Comparison of ENCODE assay signal across 23 cellular contexts in the genomic region with DNA sequence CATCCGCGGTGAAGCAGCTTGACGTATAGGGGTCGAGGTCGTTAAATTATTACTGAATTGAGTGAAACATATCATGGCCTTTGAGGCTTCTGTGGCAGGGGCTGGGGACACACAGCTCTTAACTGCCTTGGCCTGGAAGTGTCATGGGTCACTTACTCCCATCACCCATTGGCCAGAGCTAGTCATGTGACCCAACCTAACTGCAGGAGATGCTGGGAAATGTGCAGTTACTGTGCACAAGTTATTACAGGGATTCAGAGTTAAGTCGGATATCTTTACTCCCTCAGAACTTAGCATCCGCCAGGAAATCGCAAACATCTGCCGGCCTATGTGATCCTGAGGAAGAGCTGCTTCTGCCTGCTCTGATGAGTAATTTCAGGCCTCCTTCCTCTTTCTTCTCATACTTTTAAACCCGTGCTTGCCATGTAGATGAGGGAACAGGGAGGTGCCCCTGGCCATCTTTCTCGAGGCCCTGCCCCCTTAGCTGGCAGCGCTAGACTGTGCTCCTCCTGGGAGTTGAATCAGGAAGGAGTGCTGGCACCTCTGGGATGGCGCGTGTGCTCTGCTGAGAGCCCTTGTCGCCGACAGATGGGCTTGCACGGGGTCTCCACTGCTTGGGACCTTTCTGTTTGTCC.
A peak's percentile ranks its signal among the peaks of the same experiment; 100 is the strongest.
DNase-seq lines count a peak whose midpoint lies in the region; ATAC-seq and TF ChIP-seq lines count a peak whose summit lies in the region.
"Had no signal": no experiment of that assay in that cellular context is flagged by ENCODE, and none has a peak within 500 bp of the region (broad histone marks: within the 10 kb centered on the region; RNA-seq: fewer than 3 reads in every experiment).

No MANE protein-coding gene starts in this region.

- ATAC-seq in IMR-90 (ENCODE audit: low read depth), result no peak
- ATAC-seq in lung (ENCODE audit: insufficient read depth, low FRiP score), result peak; percentile 39
- ATAC-seq: CD8-positive, alpha-beta T cell had no signal

- no peak overlapping the region for H2AFZ ChIP-seq in IMR-90 (replicated peaks; ENCODE audit: low read length, poor library complexity)
- H2AFZ ChIP-seq: parathyroid adenoma had no signal

- no peak overlapping the region for H4K5ac ChIP-seq in IMR-90 (ENCODE audit: low read depth, low read length)

- no peak overlapping the region for H3K14ac ChIP-seq in IMR-90 (replicated peaks; ENCODE audit: low read depth, low read length)

- no peak overlapping the region for H2AK9ac ChIP-seq in IMR-90 (replicated peaks; ENCODE audit: low read depth, low read length, poor library complexity)

- no peaks in the 10 kb centered on the region for H3K9me3 ChIP-seq in IMR-90 (ENCODE audit: control insufficient read depth, insufficient read depth, low read length)
- no peaks in the 10 kb centered on the region for H3K9me3 ChIP-seq in lung (ENCODE audit: control insufficient read depth in 2 of 2, insufficient read depth in 1 of 2, low read length in 1 of 2)
- H3K9me3 ChIP-seq in endodermal cell (ENCODE audit: control insufficient read depth, low read length), result no peaks in the 10 kb centered on the region

- H3K9ac ChIP-seq in IMR-90 (ENCODE audit: low read depth, low read length), result no peak overlapping the region
- H3K9ac ChIP-seq in endodermal cell (ENCODE audit: extremely low read depth, low read length, poor library complexity, severe bottlenecking), result no peak overlapping the region
- H3K9ac ChIP-seq: KMS-11, parathyroid adenoma had no signal

- TF ChIP-seq RAD21 in IMR-90 (IDR thresholded peaks at IDR 0.05; ENCODE audit: low read length), result no peak

- H3K4ac ChIP-seq in IMR-90 (ENCODE audit: low read depth, low read length), result no peak overlapping the region

- no TSS peak for BruUV-seq in IMR-90 (replicated peaks; lab: Mats Ljungman, UMichigan)

- WGBS in IMR-90 (ENCODE audit: extremely low coverage in 2 of 2, insufficient read length in 1 of 2), 2 experiments, result 100% methylated on average over 1 of the region's 17 CpGs; no CpG with 5 or more reads in 1 of the 2 experiments
- WGBS in lung, 2 donors, result 87% methylated on average over 17 of the region's 17 CpGs
- 95 to 98% methylated on average over 16 to 17 of the region's 17 CpGs for WGBS in endodermal cell (ENCODE audit: insufficient coverage in 1 of 2, insufficient read length in 1 of 2), 2 experiments

- no peak overlapping the region for H2BK15ac ChIP-seq in IMR-90 (ENCODE audit: low read depth, low read length)

- H3K4me1 ChIP-seq in IMR-90 (ENCODE audit: control insufficient read depth, insufficient read depth, low read length) (peaks cover 10% of the 10 kb centered on the region), lung (ENCODE audit: control insufficient read depth in 2 of 2, insufficient read depth in 2 of 2, low read length in 2 of 2) (no peaks in the 10 kb centered on the region), endodermal cell (ENCODE audit: control insufficient read depth, insufficient read depth, low read length) (no peaks in the 10 kb centered on the region)

- intact Hi-C loops in CD14-positive monocyte (cut with micrococcal nuclease), result loop anchor here in 1 of 2 donors (10.0 kb wide), 1 partner anchor 231 kb away; no protein-coding TSS in a partner anchor
- intact Hi-C loops in IMR-90 (cut with micrococcal nuclease), result no loop called here

- POLR2A ChIA-PET in IMR-90 (lab: Charles Lee; ENCODE audit: unreplicated experiment), result no interaction called here

- in situ Hi-C loops in IMR-90 (cut with MboI; ENCODE audit: low sequenced_read_pairs), result no loop called here

- TF ChIP-seq CTCF in CD14-positive monocyte (IDR thresholded peaks at IDR 0.05) (no peak), IMR-90 (conservative IDR thresholded peaks at IDR 0.05; ENCODE audit: low read depth, low read length) (no peak), fibroblast of mammary gland (conservative IDR thresholded peaks at IDR 0.05; ENCODE audit: control insufficient read depth, insufficient read depth, low read depth, low read length) (no peak), lung (IDR thresholded peaks at IDR 0.05; ENCODE audit: control extremely low read depth, extremely low read depth) (no peak), endodermal cell (conservative IDR thresholded peaks at IDR 0.05) (no peak)

- H2BK20ac ChIP-seq in IMR-90 (ENCODE audit: low read depth, low read length), result no peak overlapping the region

- TF ChIP-seq POLR2A in IMR-90 (IDR thresholded peaks at IDR 0.05; ENCODE audit: low read depth, low read length), result no peak

- peak overlapping the region; percentile 19 to 90 (median 65) for H3K27ac Mint-ChIP-seq in CD14-positive monocyte
- H3K27ac Mint-ChIP-seq in endodermal cell, result no peak overlapping the region
- H3K27ac Mint-ChIP-seq: activated naive CD4-positive, alpha-beta T cell treated with anti-CD3 and anti-CD28 coated beads, Interleukin-2, amount 50 U/mL, for 72 hours; CD8-positive, alpha-beta T cell; natural killer cell; T-helper 2 cell treated with Interferon-gamma antibody and Interleukin-4, amounts not matched to agents 5 μg/mL and 100 μg/mL, for 36 hours had no signal

- H3K9me3 Mint-ChIP-seq in CD14-positive monocyte, result peaks cover 0 to 4% (median 2%) of the 10 kb centered on the region in 7 donors
- H3K9me3 Mint-ChIP-seq in endodermal cell, result no peaks in the 10 kb centered on the region
- H3K9me3 Mint-ChIP-seq: activated naive CD4-positive, alpha-beta T cell treated with anti-CD3 and anti-CD28 coated beads, Interleukin-2, amount 50 U/mL, for 72 hours; CD8-positive, alpha-beta T cell; natural killer cell; T-helper 2 cell treated with Interferon-gamma antibody and Interleukin-4, amounts not matched to agents 5 μg/mL and 100 μg/mL, for 36 hours had no signal

- no peaks in the 10 kb centered on the region for H3K27me3 ChIP-seq in IMR-90 (ENCODE audit: control insufficient read depth, insufficient read depth, low read length)
- no peaks in the 10 kb centered on the region for H3K27me3 ChIP-seq in lung (ENCODE audit: control insufficient read depth, insufficient read depth)
- no peaks in the 10 kb centered on the region for H3K27me3 ChIP-seq in endodermal cell (ENCODE audit: control insufficient read depth, insufficient read depth, low read length, poor library complexity, severe bottlenecking)

- H3K27me3 Mint-ChIP-seq in CD14-positive monocyte (ENCODE audit: low read depth in 3 of 3) (peaks cover 0 to 2% (median 0%) of the 10 kb centered on the region in 3 donors), endodermal cell (ENCODE audit: insufficient read depth) (no peaks in the 10 kb centered on the region)

- CTCF ChIA-PET in IMR-90 (lab: Yijun Ruan, JAX), result interaction anchor here (1.4 kb wide), 1 partner anchor 120 kb away, joined by 3 read pairs; no protein-coding TSS in a partner anchor

- no peak overlapping the region for H2AK5ac ChIP-seq in IMR-90 (ENCODE audit: low read depth, low read length)

- H3K9me1 ChIP-seq in IMR-90 (ENCODE audit: insufficient read depth, low read length), result peaks cover 8% of the 10 kb centered on the region

- H3K4me1 Mint-ChIP-seq in CD14-positive monocyte (peaks cover 46% of the 10 kb centered on the region), endodermal cell (peaks cover 14% of the 10 kb centered on the region)
- H3K4me1 Mint-ChIP-seq: natural killer cell had no signal

- peaks cover 64% of the 10 kb centered on the region for H3K36me3 ChIP-seq in IMR-90 (ENCODE audit: control insufficient read depth, insufficient read depth, low read length)
- H3K36me3 ChIP-seq in lung (ENCODE audit: control insufficient read depth in 2 of 2, insufficient read depth in 2 of 2, low read length in 2 of 2), result peaks cover 17 to 45% of the 10 kb centered on the region in 2 donors
- H3K36me3 ChIP-seq in endodermal cell (ENCODE audit: control insufficient read depth, insufficient read depth, low read length), result peaks cover 98% of the 10 kb centered on the region

- H3K4me3 Mint-ChIP-seq in CD14-positive monocyte (peak overlapping the region in 1 of 2 donors; percentile 35), endodermal cell (no peak overlapping the region)
- H3K4me3 Mint-ChIP-seq: CD8-positive, alpha-beta T cell; natural killer cell; T-helper 2 cell treated with Interferon-gamma antibody and Interleukin-4, amounts not matched to agents 5 μg/mL and 100 μg/mL, for 36 hours had no signal

- no peak overlapping the region for H3K4me2 ChIP-seq in IMR-90 (ENCODE audit: low read depth, low read length)
- H3K4me2 ChIP-seq: KMS-11 had no signal

- H2BK120ac ChIP-seq in IMR-90 (ENCODE audit: low read depth, low read length), result no peak overlapping the region

- H3K36me3 Mint-ChIP-seq in CD14-positive monocyte, result peaks cover 75 to 77% of the 10 kb centered on the region in 2 donors
- H3K36me3 Mint-ChIP-seq in endodermal cell (ENCODE audit: low read depth), result peaks cover 95% of the 10 kb centered on the region
- H3K36me3 Mint-ChIP-seq: activated naive CD4-positive, alpha-beta T cell treated with anti-CD3 and anti-CD28 coated beads, Interleukin-2, amount 50 U/mL, for 72 hours; natural killer cell had no signal

- 0 out of 4 replicates have a peak, but pooled peaks cover 0 to 3% of the 10 kb centered on the region in 2 experiments for H3K79me1 ChIP-seq in IMR-90 (ENCODE audit: low read depth in 1 of 2, low read length in 2 of 2)

- no peak overlapping the region for H4K8ac ChIP-seq in IMR-90 (ENCODE audit: low read depth in 2 of 2, low read length in 2 of 2)

- no peak overlapping the region for H2BK5ac ChIP-seq in IMR-90 (ENCODE audit: low read depth, low read length, poor library complexity, severe bottlenecking)

- no peak overlapping the region for H4K91ac ChIP-seq in IMR-90 (ENCODE audit: insufficient read depth, low read depth, low read length)

- H3K27ac ChIP-seq in IMR-90 (ENCODE audit: insufficient read depth, low read length), result no peak overlapping the region
- H3K27ac ChIP-seq in lung (ENCODE audit: low read depth in 1 of 2, low read length in 1 of 2), result peak overlapping the region in 1 of 2 donors; percentile 26
- H3K27ac ChIP-seq in endodermal cell (ENCODE audit: low read depth, low read length), result no peak overlapping the region
- H3K27ac ChIP-seq: KMS-11, parathyroid adenoma, WERI-Rb-1 had no signal

- H4K20me1 ChIP-seq in IMR-90 (ENCODE audit: insufficient read depth, low read length), result 0 out of 2 replicates have a peak, but pooled peaks cover 7% of the 10 kb centered on the region

- H3K56ac ChIP-seq in IMR-90 (ENCODE audit: extremely low read depth, insufficient read depth, low read length), result no peak overlapping the region

- no peak overlapping the region for H3K18ac ChIP-seq in IMR-90 (ENCODE audit: low read depth, low read length)

- no peak overlapping the region for H3K23ac ChIP-seq in IMR-90 (ENCODE audit: low read depth, low read length)

- H3K4me3 ChIP-seq in IMR-90 (ENCODE audit: insufficient read depth, low read depth, low read length) (no peak overlapping the region), fibroblast of mammary gland (ENCODE audit: control insufficient read depth, low read depth, low read length) (no peak overlapping the region), lung (no peak overlapping the region), endodermal cell (ENCODE audit: low read length) (no peak overlapping the region)
- H3K4me3 ChIP-seq: coronary artery had no signal

- dilution Hi-C loops in IMR-90 (cut with HindIII; ENCODE audit: low sequenced_read_pairs, unreplicated experiment), result no loop called here

- DNase-seq in CD14-positive monocyte (ENCODE audit: low spot score) (peak; percentile 71), IMR-90 (no peak), fibroblast of mammary gland (ENCODE audit: low read depth) (peak; percentile 24), lung (ENCODE audit: low spot score) (no peak), germinal center (ENCODE audit: low spot score) (no peak), AG08396 (ENCODE audit: low spot score) (no peak), endodermal cell (no peak), kidney glomerular epithelial cell (lab: John Stamatoyannopoulos, UW) (no peak)
- DNase-seq: activated CD8-positive, alpha-beta memory T cell treated with anti-CD3 and anti-CD28 coated beads, Interleukin-2, amount 50 U/mL, for 4 hours; anterior cingulate cortex; CD8-positive, alpha-beta T cell; glutamatergic neuron; natural killer cell; NCI-H1092; NCI-H1930; NCI-H526 treated with DMSO at 0.1 percent for 48 hours; stimulated activated CD8-positive, alpha-beta memory T cell treated with anti-CD3 and anti-CD28 coated beads, Interleukin-4, amount 100 ng/mL, for 48 hours; WERI-Rb-1 had no signal

Comparison
In these comparisons a context has a peak if more than half of its experiments do, and no peak if none do; other contexts are left out.
1. DNase-seq: peak in CD14-positive monocyte (single experiment) and fibroblast of mammary gland (single experiment); none in IMR-90 (single experiment), lung (single experiment), germinal center (single experiment), AG08396 (single experiment), endodermal cell (single experiment) and kidney glomerular epithelial cell (single experiment).